21 cellular contexts compared by ENCODE assay signal in the genomic region with DNA sequence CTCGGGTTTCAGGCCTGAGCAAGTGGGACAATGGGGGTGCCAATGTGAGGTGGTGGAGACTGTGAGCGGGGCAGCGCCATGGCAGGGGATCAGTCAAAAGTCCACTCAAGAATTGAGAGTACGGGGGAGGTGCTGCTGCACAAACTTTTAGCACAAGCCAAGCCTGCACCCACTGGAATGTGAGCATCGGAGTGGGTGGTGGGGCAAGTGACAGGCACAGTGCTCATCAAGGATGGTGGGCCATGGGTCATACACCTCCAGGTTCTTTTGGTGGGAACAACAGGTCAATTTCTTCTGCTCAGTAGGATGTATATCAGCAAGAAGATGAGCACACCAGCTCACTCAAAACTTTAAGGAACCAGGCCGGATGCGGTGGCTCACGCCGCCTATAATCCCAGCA.
"Had no signal": no experiment of that assay in that cellular context is flagged by ENCODE, and none has a peak within 500 bp of the region (broad histone marks: within the 10 kb centered on the region; RNA-seq: fewer than 3 reads in every experiment).

No MANE protein-coding gene starts in this region.

- H3K27me3 ChIP-seq: body of pancreas had no signal

- H3K4me3 ChIP-seq: body of pancreas, K562 had no signal

- H3K27me3 Mint-ChIP-seq: activated CD4-positive, alpha-beta T cell treated with anti-CD3 and anti-CD28 coated beads for 36 hours; activated CD8-positive, alpha-beta T cell treated with anti-CD3 and anti-CD28 coated beads for 36 hours; activated naive CD4-positive, alpha-beta T cell treated with anti-CD3 and anti-CD28 coated beads, Interleukin-2, amount 50 U/mL, for 24 hours; central memory CD8-positive, alpha-beta T cell had no signal

- FAIRE-seq: bronchial epithelial cell, K562, TTC549 had no signal

- H3K27ac Mint-ChIP-seq: activated CD4-positive, alpha-beta T cell treated with anti-CD3 and anti-CD28 coated beads for 36 hours; activated CD8-positive, alpha-beta T cell treated with anti-CD3 and anti-CD28 coated beads for 36 hours; activated naive CD4-positive, alpha-beta T cell treated with anti-CD3 and anti-CD28 coated beads, Interleukin-2, amount 50 U/mL, for 24 hours; T-helper 17 cell had no signal

- H3K9me3 ChIP-seq: body of pancreas had no signal

- H3K27ac ChIP-seq: body of pancreas had no signal

- DNase-seq: activated CD4-positive, alpha-beta T cell treated with anti-CD3 and anti-CD28 coated beads for 36 hours; activated CD8-positive, alpha-beta memory T cell treated with anti-CD3 and anti-CD28 coated beads, Interleukin-2, amount 50 U/mL, for 48 hours; activated CD8-positive, alpha-beta T cell treated with anti-CD3 and anti-CD28 coated beads for 36 hours; activated naive CD4-positive, alpha-beta T cell; activated T-cell treated with anti-CD3 and anti-CD28 coated beads, Interleukin-2, amount 50 U/mL, for 1 hour; body of pancreas; Karpas-422; NCI-H1105 treated with DMSO at 0.1 percent for 48 hours; NCI-H1436 treated with DMSO at 0.1 percent for 48 hours; NCI-H187; NCI-H2081; NCI-H446; PC-3; SHP77 treated with DMSO at 0.1 percent for 48 hours; T-helper 17 cell; T-helper 9 cell had no signal

- H3K36me3 Mint-ChIP-seq: activated naive CD4-positive, alpha-beta T cell treated with anti-CD3 and anti-CD28 coated beads, Interleukin-2, amount 50 U/mL, for 24 hours had no signal

- H3K9me3 Mint-ChIP-seq: activated CD8-positive, alpha-beta T cell treated with anti-CD3 and anti-CD28 coated beads for 36 hours; activated naive CD4-positive, alpha-beta T cell treated with anti-CD3 and anti-CD28 coated beads, Interleukin-2, amount 50 U/mL, for 24 hours; central memory CD8-positive, alpha-beta T cell had no signal

- H3K4me3 Mint-ChIP-seq: activated CD4-positive, alpha-beta T cell treated with anti-CD3 and anti-CD28 coated beads for 36 hours; activated CD8-positive, alpha-beta T cell treated with anti-CD3 and anti-CD28 coated beads for 36 hours; activated naive CD4-positive, alpha-beta T cell treated with anti-CD3 and anti-CD28 coated beads, Interleukin-2, amount 50 U/mL, for 24 hours; central memory CD8-positive, alpha-beta T cell; T-helper 17 cell had no signal
